In genomic region chr2:100781523-100782375, GRCh38 we compare ENCODE assay signal across 13 cellular contexts. TPM values are rescaled to one million over a fixed set of nuclear protein-coding genes. Genes with fewer than 3 reads are reported as not detected.
"Had no signal": no experiment of that assay in that cellular context is flagged by ENCODE, and none has a peak within 500 bp of the region (broad histone marks: within the 10 kb centered on the region; RNA-seq: fewer than 3 reads in every experiment).

No MANE protein-coding gene starts in this region.

- H3K27me3 ChIP-seq: stomach had no signal

- H3K9me3 ChIP-seq: stomach, thoracic aorta had no signal

- DNase-seq: activated B cell treated with CpG ODN at 0.5 μM for 24 hours; activated CD4-positive, alpha-beta T cell treated with anti-CD3 and anti-CD28 coated beads, Interleukin-2, amount 10 ng/mL, durations not matched to agents 7 days and 5 days; activated effector memory CD4-positive, alpha-beta T cell treated with Interleukin-2 at 50 U/mL for 16 hours; activated T-cell treated with anti-CD3 and anti-CD28 coated beads for 4 hours; amniotic stem cell; cerebellar nuclear complex; dermis blood vessel endothelial cell; immature natural killer cell; stimulated activated CD4-positive, alpha-beta T cell treated with anti-CD3 and anti-CD28 coated beads, Interleukin-15, amount 100 ng/mL, for 24 hours; stimulated activated CD4-positive, alpha-beta T cell treated with anti-CD3 and anti-CD28 coated beads, Interleukin-4, amount 100 ng/mL, for 24 hours; stomach had no signal

- H3K36me3 ChIP-seq: stomach, thoracic aorta had no signal

- FAIRE-seq: TTC549 had no signal

- H3K4me3 ChIP-seq: stomach, thoracic aorta had no signal

- H3K27ac ChIP-seq: thoracic aorta had no signal

RNA-seq across cellular contexts. Expression of gene NPAS2, which starts 38.2 kb away (rescaled TPM):
- total RNA-seq: activated B cell treated with CpG ODN at 0.5 μM for 24 hours had no signal
- polyA plus RNA-seq: immature natural killer cell had no signal
